22 cellular contexts compared by ENCODE assay signal in the genomic region with DNA sequence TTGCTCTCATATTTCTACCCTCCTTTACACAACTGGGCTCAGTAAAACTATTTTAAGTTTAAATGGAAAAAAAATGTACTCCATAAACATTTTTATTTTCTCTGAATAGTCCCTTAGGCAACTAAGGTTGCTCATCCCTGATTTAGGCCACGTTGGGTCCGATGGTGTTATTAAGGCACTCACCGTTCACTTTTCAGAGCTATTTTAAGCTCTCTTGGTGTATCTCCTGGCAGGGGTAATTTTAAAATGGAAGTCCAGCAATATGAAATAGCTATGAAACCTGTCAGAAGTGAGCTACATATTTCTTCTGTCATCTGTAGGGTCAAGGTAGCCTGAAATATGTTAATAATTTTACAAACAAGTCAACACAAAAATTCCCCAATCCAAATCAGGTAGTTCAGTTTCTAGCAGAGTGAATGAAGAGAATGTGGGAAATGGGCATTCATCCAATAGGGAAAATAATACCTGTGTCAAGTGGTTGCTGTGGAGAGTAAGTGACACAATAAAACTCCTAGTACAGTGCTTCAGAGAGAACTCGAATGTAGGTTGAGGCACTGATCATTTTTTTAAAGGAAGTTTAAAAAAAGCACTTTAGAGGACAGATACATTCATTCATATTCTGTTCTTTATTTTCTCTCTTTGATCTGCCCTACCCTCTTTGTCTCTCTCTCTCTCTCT.
"Had no signal": no experiment of that assay in that cellular context is flagged by ENCODE, and none has a peak within 500 bp of the region (broad histone marks: within the 10 kb centered on the region; RNA-seq: fewer than 3 reads in every experiment).

No MANE protein-coding gene starts in this region.

- H3K4me3 ChIP-seq: heart left ventricle, lung, sigmoid colon, smooth muscle cell, stomach, suprapubic skin, tibial nerve had no signal

- H3K4me1 ChIP-seq: sigmoid colon, stomach, suprapubic skin, tibial nerve had no signal

- H3K36me3 ChIP-seq: heart left ventricle, sigmoid colon, stomach, suprapubic skin, tibial nerve had no signal

- H3K27ac ChIP-seq: epithelial cell of prostate, heart left ventricle, sigmoid colon, stomach, suprapubic skin, tibial nerve, WERI-Rb-1 had no signal

- ATAC-seq: activated CD8-positive, alpha-beta T cell treated with anti-CD3 and anti-CD28 coated beads, Interleukin-2, amount 10 ng/mL, durations not matched to agents 7 days and 5 days; activated naive CD8-positive, alpha-beta T cell treated with anti-CD3 and anti-CD28 coated beads, Interleukin-2, amount 50 U/mL, for 24 hours; left cardiac atrium; naive thymus-derived CD4-positive, alpha-beta T cell; stimulated activated memory B cell treated with anti-CD40 and anti-IgM and Interleukin-4, amounts not matched to agents 10 μg/mL and 1 μg/mL and 100 μg/mL, for 72 hours had no signal

- DNase-seq: activated CD4-positive, alpha-beta T cell treated with anti-CD3 and anti-CD28 coated beads, Interleukin-2, amount 50 U/mL, for 1 hour; activated CD4-positive, CD25-positive, alpha-beta regulatory T cell treated with anti-CD3 and anti-CD28 coated beads, Interleukin-2, amount 50 U/mL, for 72 hours; activated CD8-positive, alpha-beta T cell treated with anti-CD3 and anti-CD28 coated beads, Interleukin-2, amount 10 ng/mL, durations not matched to agents 7 days and 5 days; activated gamma-delta T cell; activated naive CD4-positive, alpha-beta T cell treated with anti-CD3 and anti-CD28 coated beads, Interleukin-2, amount 50 U/mL, for 16 hours; activated naive CD8-positive, alpha-beta T cell treated with anti-CD3 and anti-CD28 coated beads, Interleukin-2, amount 50 U/mL, for 24 hours; heart left ventricle; islet precursor cell; left cardiac atrium; naive thymus-derived CD4-positive, alpha-beta T cell; occipital lobe; posterior cingulate gyrus; sigmoid colon; stimulated activated CD4-positive, alpha-beta T cell treated with anti-CD3 and anti-CD28 coated beads, Interleukin-15, amount 100 ng/mL, for 24 hours; stomach; WERI-Rb-1 had no signal

- H3K27me3 ChIP-seq: heart left ventricle, sigmoid colon, stomach, suprapubic skin, tibial nerve had no signal

- H3K9me3 ChIP-seq: sigmoid colon, suprapubic skin had no signal
